Comparison of ENCODE assay signal across 21 cellular contexts in the genomic region with DNA sequence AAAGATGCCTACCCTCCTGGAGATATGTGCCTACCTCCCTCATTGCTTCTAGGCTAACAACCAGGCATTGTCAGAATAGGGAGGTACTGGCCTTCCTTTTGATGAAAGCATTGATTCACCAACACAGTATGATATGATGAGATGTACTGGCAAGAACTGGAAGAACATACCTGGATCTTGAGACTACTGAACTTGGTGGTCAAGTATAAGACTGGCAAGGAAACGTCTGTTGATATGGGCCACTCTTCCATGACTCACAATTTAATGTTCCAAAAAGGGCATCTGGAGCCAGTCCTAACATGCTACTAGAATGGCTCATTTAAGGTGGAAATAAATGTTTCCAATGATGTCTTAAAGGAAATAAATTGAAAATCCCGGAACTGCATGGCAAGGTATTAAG. TPM values are rescaled to one million over a fixed set of nuclear protein-coding genes. Genes with fewer than 3 reads are reported as not detected.
DNase-seq lines count a peak whose midpoint lies in the region; ATAC-seq, FAIRE-seq and TF ChIP-seq lines count a peak whose summit lies in the region.
"Had no signal": no experiment of that assay in that cellular context is flagged by ENCODE, and none has a peak within 500 bp of the region (broad histone marks: within the 10 kb centered on the region; RNA-seq: fewer than 3 reads in every experiment).

No MANE protein-coding gene starts in this region.

- no TSS peak for BruUV-seq in Panc1 (replicated peaks; lab: Mats Ljungman, UMichigan)

- intact Hi-C loops in Panc1 (cut with micrococcal nuclease; ENCODE audit: unreplicated experiment) = no loop called here

- H3K4me3 ChIP-seq in Panc1 (ENCODE audit: low read depth in 2 of 2, low read length in 2 of 2) (no peak overlapping the region), bronchial epithelial cell (ENCODE audit: low read depth, low read length) (no peak overlapping the region), fibroblast of the aortic adventitia (ENCODE audit: low read depth, low read length) (no peak overlapping the region)
- H3K4me3 ChIP-seq: BLaER1 treated with 17β-estradiol and CSF1 and Interleukin-3, amounts not matched to agents 10 nM and 100 nM; GM23248; HAP-1 had no signal

- TF ChIP-seq CTCF in Panc1 (IDR thresholded peaks at IDR 0.05) = no peak
- no peak for TF ChIP-seq CTCF in bronchial epithelial cell (IDR thresholded peaks at IDR 0.05; ENCODE audit: insufficient read depth, low read length, severe bottlenecking)
- no peak for TF ChIP-seq CTCF in fibroblast of the aortic adventitia (IDR thresholded peaks at IDR 0.05; ENCODE audit: insufficient read depth, low read length)
- no peak for TF ChIP-seq CTCF in chondrocyte (IDR thresholded peaks at IDR 0.05)

- peak; percentile 88 for FAIRE-seq in bronchial epithelial cell (lab: Jason Lieb, UNC)
- FAIRE-seq: GM12891, GM19239 had no signal

- DNase-seq in HPDE6-E6E7 (ENCODE audit: extremely low spot score) = peak; percentile 43
- DNase-seq in Panc1 (ENCODE audit: low read depth, low spot score) = no peak
- DNase-seq in bronchial epithelial cell (ENCODE audit: low read depth) = peak; percentile 96
- DNase-seq in fibroblast of the aortic adventitia (ENCODE audit: low read depth) = peak; percentile 5
- DNase-seq in NCI-H2081 treated with DMSO at 0.1 percent for 48 hours (lab: John Stamatoyannopoulos, UW) = no peak
- DNase-seq in activated CD4-positive, alpha-beta T cell treated with anti-CD3 and anti-CD28 coated beads for 4 hours = no peak
- no peak for DNase-seq in chondrocyte (ENCODE audit: low spot score)
- DNase-seq: 8988T; Calu3; CD8-positive, alpha-beta T cell; DMS 273 treated with DMSO at 0.1 percent for 48 hours; DMS53; DND-41; EL; GM23248 had no signal

- H3K27ac ChIP-seq in Panc1 (ENCODE audit: low read length) = no peak overlapping the region
- H3K27ac ChIP-seq: BLaER1 treated with 17β-estradiol and CSF1 and Interleukin-3, amounts not matched to agents 10 nM and 100 nM; GM23248 had no signal

- H3K36me3 Mint-ChIP-seq in chondrocyte (ENCODE audit: low read depth) = peaks cover 2% of the 10 kb centered on the region

- no peaks in the 10 kb centered on the region; the same call in 1 of the 2 replicates for H3K4me1 ChIP-seq in Panc1 (ENCODE audit: control insufficient read depth, insufficient read depth, low read length)
- H3K4me1 ChIP-seq: HAP-1 had no signal

- no peaks in the 10 kb centered on the region for H3K27me3 Mint-ChIP-seq in chondrocyte (ENCODE audit: low read depth)
- H3K27me3 Mint-ChIP-seq: B cell had no signal

- H3K4me1 Mint-ChIP-seq in chondrocyte (ENCODE audit: low read depth) = no peaks in the 10 kb centered on the region
- H3K4me1 Mint-ChIP-seq: B cell had no signal

- no peak overlapping the region for H3K4me3 Mint-ChIP-seq in chondrocyte (ENCODE audit: unreplicated experiment)
- H3K4me3 Mint-ChIP-seq: B cell; CD8-positive, alpha-beta T cell had no signal

- H3K36me3 ChIP-seq in Panc1 (ENCODE audit: control insufficient read depth, insufficient read depth, low read length) (no peaks in the 10 kb centered on the region), bronchial epithelial cell (ENCODE audit: control insufficient read depth, insufficient read depth, low read length) (no peaks in the 10 kb centered on the region)
- H3K36me3 ChIP-seq: HAP-1 had no signal

- CTCF ChIA-PET in Panc1 (lab: Charles Lee) = no interaction called here

- no peaks in the 10 kb centered on the region for H3K9me3 Mint-ChIP-seq in chondrocyte (ENCODE audit: low read depth)
- H3K9me3 Mint-ChIP-seq: CD8-positive, alpha-beta T cell had no signal

- in situ Hi-C loops in Panc1 (cut with HindIII; ENCODE audit: low pct_unique_long_range_greater_than_20kb, low sequenced_read_pairs) = no loop called here

- H3K27me3 ChIP-seq in Panc1 (ENCODE audit: control insufficient read depth, insufficient read depth, low read length) (no peaks in the 10 kb centered on the region), bronchial epithelial cell (ENCODE audit: control insufficient read depth, insufficient read depth, low read length) (no peaks in the 10 kb centered on the region)
- H3K27me3 ChIP-seq: BLaER1 treated with 17β-estradiol and CSF1 and Interleukin-3, amounts not matched to agents 10 nM and 100 nM had no signal

- no peak overlapping the region for H3K27ac Mint-ChIP-seq in chondrocyte (ENCODE audit: unreplicated experiment)
- H3K27ac Mint-ChIP-seq: B cell; CD8-positive, alpha-beta T cell had no signal

- ATAC-seq in Panc1 (0 out of 2 replicates have a peak, but pooled peaks have one; percentile 21), GM21717 (IDR thresholded peaks at IDR 0.05; ENCODE audit: unreplicated experiment) (no peak)
- ATAC-seq: CD8-positive, alpha-beta T cell had no signal

- H3K9me3 ChIP-seq in Panc1 (ENCODE audit: control insufficient read depth, insufficient read depth, low read depth, low read length) = no peaks in the 10 kb centered on the region
- H3K9me3 ChIP-seq: HAP-1 had no signal

- POLR2A ChIA-PET in Panc1 (lab: Charles Lee) = no interaction called here

RNA-seq across cellular contexts. Expression of a gene that starts 18.1 kb away (rescaled TPM):
- total RNA-seq in Panc1 (2021; ENCODE audit: unreplicated experiment) (37.8 TPM), bronchial epithelial cell (8.4 and 11.6 TPM in 2 replicates), fibroblast of the aortic adventitia (ENCODE audit: low replicate concordance) (4.1 and 11.7 TPM in 2 replicates), chondrocyte (8.5 to 12.1 TPM (median 8.7 TPM) in 3 replicates)
- 51.3 TPM for polyA plus RNA-seq in Panc1 (2012; ENCODE audit: insufficient read length)

Comparison
In these comparisons a context has a peak if more than half of its experiments do, and no peak if none do; other contexts are left out.
1. DNase-seq: peak in HPDE6-E6E7 (single experiment), bronchial epithelial cell (single experiment) and fibroblast of the aortic adventitia (single experiment); none in Panc1 (single experiment), NCI-H2081 treated with DMSO at 0.1 percent for 48 hours (single experiment), activated CD4-positive, alpha-beta T cell treated with anti-CD3 and anti-CD28 coated beads for 4 hours (0 of 2) and chondrocyte (single experiment).